In the genomic region with DNA sequence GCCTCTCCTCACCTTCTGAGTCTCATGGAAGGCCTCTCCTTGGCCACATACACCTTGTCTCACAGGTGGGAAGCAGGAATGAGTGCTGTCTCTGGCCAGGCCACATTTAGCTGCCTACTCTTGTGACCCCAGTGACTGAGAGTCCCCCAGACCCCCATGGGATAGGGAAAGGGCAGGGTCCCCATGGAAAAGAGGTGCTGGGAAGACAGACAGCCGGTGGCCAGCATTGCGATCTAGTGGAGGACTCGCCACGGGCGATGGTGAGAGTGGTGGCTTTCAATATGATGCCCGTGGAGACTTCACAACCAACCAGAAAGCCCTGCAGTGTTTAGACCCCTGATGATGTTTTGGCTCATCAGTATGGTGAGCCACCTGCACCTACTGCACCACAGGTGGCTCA, we compare ENCODE assay signal across 20 cellular contexts. TPM values are rescaled to one million over a fixed set of nuclear protein-coding genes. Genes with fewer than 3 reads are reported as not detected.
DNase-seq lines count a peak whose midpoint lies in the region; ATAC-seq and TF ChIP-seq lines count a peak whose summit lies in the region.
"Had no signal": no experiment of that assay in that cellular context is flagged by ENCODE, and none has a peak within 500 bp of the region (broad histone marks: within the 10 kb centered on the region; RNA-seq: fewer than 3 reads in every experiment).

No MANE protein-coding gene starts in this region.

- no peak for DNase-seq in T-helper 2 cell treated with Interferon-gamma antibody and Interleukin-4, amounts not matched to agents 5 μg/mL and 100 μg/mL, for 36 hours (ENCODE audit: low spot score)
- DNase-seq in T-helper 2 cell (no peak), RWPE1 (ENCODE audit: low spot score) (no peak), putamen (ENCODE audit: low spot score) (no peak)
- DNase-seq in activated T-helper 1 cell treated with anti-CD3 and anti-CD28 coated beads, Interleukin-12 subunit alpha, Interleukin-12 subunit beta, Interleukin-2, Interleukin-4 antibody, amounts not matched to agents 30 ng/mL and 10 ng/mL and 1 ng/mL, durations not matched to agents 14 hours and 24 hours and 36 hours (ENCODE audit: low spot score) = no peak
- DNase-seq: 8988T; gastrocnemius medialis; H7; mesendoderm; NCI-H1092; stimulated activated naive CD4-positive, alpha-beta T cell treated with Interleukin-2 at 50 U/mL for 16 hours; WERI-Rb-1 had no signal

- H3K27me3 Mint-ChIP-seq in T-helper 2 cell treated with Interferon-gamma antibody and Interleukin-4, amounts not matched to agents 5 μg/mL and 100 μg/mL, for 36 hours (ENCODE audit: low read depth) = no peaks in the 10 kb centered on the region
- H3K27me3 Mint-ChIP-seq in stimulated activated memory B cell treated with anti-CD40 and anti-IgM and Interleukin-4, amounts not matched to agents 10 μg/mL and 1 μg/mL and 100 μg/mL, for 72 hours = no peaks in the 10 kb centered on the region
- no peaks in the 10 kb centered on the region for H3K27me3 Mint-ChIP-seq in activated T-helper 1 cell treated with anti-CD3 and anti-CD28 coated beads, Interleukin-12 subunit alpha, Interleukin-12 subunit beta, Interleukin-2, Interleukin-4 antibody, amounts not matched to agents 30 ng/mL and 10 ng/mL and 1 ng/mL, durations not matched to agents 14 hours and 24 hours and 36 hours (ENCODE audit: insufficient read depth)

- H3K9me3 ChIP-seq in mucosa of rectum (ENCODE audit: control insufficient read depth in 2 of 2, low read length in 2 of 2) = no peaks in the 10 kb centered on the region
- H3K9me3 ChIP-seq: gastrocnemius medialis had no signal

- H3K4me3 Mint-ChIP-seq in T-helper 2 cell treated with Interferon-gamma antibody and Interleukin-4, amounts not matched to agents 5 μg/mL and 100 μg/mL, for 36 hours = peak overlapping the region; percentile 3
- H3K4me3 Mint-ChIP-seq in stimulated activated memory B cell treated with anti-CD40 and anti-IgM and Interleukin-4, amounts not matched to agents 10 μg/mL and 1 μg/mL and 100 μg/mL, for 72 hours = no peak overlapping the region
- no peak overlapping the region for H3K4me3 Mint-ChIP-seq in activated T-helper 1 cell treated with anti-CD3 and anti-CD28 coated beads, Interleukin-12 subunit alpha, Interleukin-12 subunit beta, Interleukin-2, Interleukin-4 antibody, amounts not matched to agents 30 ng/mL and 10 ng/mL and 1 ng/mL, durations not matched to agents 14 hours and 24 hours and 36 hours

- peaks cover 20% of the 10 kb centered on the region for H3K4me1 Mint-ChIP-seq in T-helper 2 cell treated with Interferon-gamma antibody and Interleukin-4, amounts not matched to agents 5 μg/mL and 100 μg/mL, for 36 hours (ENCODE audit: low read depth)
- peaks cover 67% of the 10 kb centered on the region for H3K4me1 Mint-ChIP-seq in stimulated activated memory B cell treated with anti-CD40 and anti-IgM and Interleukin-4, amounts not matched to agents 10 μg/mL and 1 μg/mL and 100 μg/mL, for 72 hours
- H3K4me1 Mint-ChIP-seq in activated T-helper 1 cell treated with anti-CD3 and anti-CD28 coated beads, Interleukin-12 subunit alpha, Interleukin-12 subunit beta, Interleukin-2, Interleukin-4 antibody, amounts not matched to agents 30 ng/mL and 10 ng/mL and 1 ng/mL, durations not matched to agents 14 hours and 24 hours and 36 hours (ENCODE audit: low read depth) = peaks cover 8% of the 10 kb centered on the region

- no peak overlapping the region for H3K4me3 ChIP-seq in mucosa of rectum (ENCODE audit: low read length in 2 of 2)
- H3K4me3 ChIP-seq: gastrocnemius medialis had no signal

- H3K27ac ChIP-seq in RWPE1 (peak overlapping the region; percentile 1), mucosa of rectum (ENCODE audit: low read depth in 2 of 2, low read length in 2 of 2) (peak overlapping the region; percentile 68 to 74)
- H3K27ac ChIP-seq: gastrocnemius medialis, WERI-Rb-1 had no signal

- no peak for ATAC-seq in stimulated activated memory B cell treated with anti-CD40 and anti-IgM and Interleukin-4, amounts not matched to agents 10 μg/mL and 1 μg/mL and 100 μg/mL, for 72 hours
- no peak for ATAC-seq in GM18870 (IDR thresholded peaks at IDR 0.05; ENCODE audit: unreplicated experiment)
- ATAC-seq: gastrocnemius medialis had no signal

- POLR2A ChIA-PET in RWPE1 (lab: Yijun Ruan, JAX; ENCODE audit: low non-redundant PET) = no interaction called here

- H3K4me1 ChIP-seq in mucosa of rectum (ENCODE audit: control insufficient read depth in 2 of 2, insufficient read depth in 2 of 2, low read length in 2 of 2) = peaks cover 13 to 24% of the 10 kb centered on the region in 2 donors

- no peak overlapping the region for H3K9ac ChIP-seq in mucosa of rectum (ENCODE audit: low read depth in 1 of 2, low read length in 2 of 2)

- H3K9me3 Mint-ChIP-seq in T-helper 2 cell treated with Interferon-gamma antibody and Interleukin-4, amounts not matched to agents 5 μg/mL and 100 μg/mL, for 36 hours = no peaks in the 10 kb centered on the region
- no peaks in the 10 kb centered on the region for H3K9me3 Mint-ChIP-seq in stimulated activated memory B cell treated with anti-CD40 and anti-IgM and Interleukin-4, amounts not matched to agents 10 μg/mL and 1 μg/mL and 100 μg/mL, for 72 hours
- no peaks in the 10 kb centered on the region for H3K9me3 Mint-ChIP-seq in activated T-helper 1 cell treated with anti-CD3 and anti-CD28 coated beads, Interleukin-12 subunit alpha, Interleukin-12 subunit beta, Interleukin-2, Interleukin-4 antibody, amounts not matched to agents 30 ng/mL and 10 ng/mL and 1 ng/mL, durations not matched to agents 14 hours and 24 hours and 36 hours

- CTCF ChIA-PET in RWPE1 (lab: Yijun Ruan, JAX) = no interaction called here

- peaks cover 7 to 24% of the 10 kb centered on the region in 2 donors for H3K36me3 ChIP-seq in mucosa of rectum (ENCODE audit: control insufficient read depth in 2 of 2, insufficient read depth in 2 of 2, low read length in 2 of 2)
- H3K36me3 ChIP-seq: WERI-Rb-1 had no signal

- intact Hi-C loops in activated T-helper 1 cell treated with anti-CD3 and anti-CD28 coated beads, Interleukin-12 subunit alpha, Interleukin-12 subunit beta, Interleukin-2, Interleukin-4 antibody, amounts not matched to agents 30 ng/mL and 10 ng/mL and 1 ng/mL, durations not matched to agents 14 hours and 24 hours and 36 hours (cut with micrococcal nuclease) = no loop called here

- peak overlapping the region; percentile 49 for H3K27ac Mint-ChIP-seq in T-helper 2 cell treated with Interferon-gamma antibody and Interleukin-4, amounts not matched to agents 5 μg/mL and 100 μg/mL, for 36 hours
- H3K27ac Mint-ChIP-seq in stimulated activated memory B cell treated with anti-CD40 and anti-IgM and Interleukin-4, amounts not matched to agents 10 μg/mL and 1 μg/mL and 100 μg/mL, for 72 hours = peak overlapping the region; percentile 54
- H3K27ac Mint-ChIP-seq in activated T-helper 1 cell treated with anti-CD3 and anti-CD28 coated beads, Interleukin-12 subunit alpha, Interleukin-12 subunit beta, Interleukin-2, Interleukin-4 antibody, amounts not matched to agents 30 ng/mL and 10 ng/mL and 1 ng/mL, durations not matched to agents 14 hours and 24 hours and 36 hours = no peak overlapping the region

- no peak for TF ChIP-seq CTCF in RWPE1 (conservative IDR thresholded peaks at IDR 0.05; ENCODE audit: low read depth)

- no peaks in the 10 kb centered on the region for H3K27me3 ChIP-seq in mucosa of rectum (ENCODE audit: control insufficient read depth in 2 of 2, insufficient read depth in 2 of 2, low read length in 2 of 2)
- H3K27me3 ChIP-seq: gastrocnemius medialis had no signal

- peaks cover 20% of the 10 kb centered on the region for H3K36me3 Mint-ChIP-seq in T-helper 2 cell treated with Interferon-gamma antibody and Interleukin-4, amounts not matched to agents 5 μg/mL and 100 μg/mL, for 36 hours (ENCODE audit: low read depth)
- H3K36me3 Mint-ChIP-seq in stimulated activated memory B cell treated with anti-CD40 and anti-IgM and Interleukin-4, amounts not matched to agents 10 μg/mL and 1 μg/mL and 100 μg/mL, for 72 hours = peaks cover 62% of the 10 kb centered on the region
- H3K36me3 Mint-ChIP-seq in activated T-helper 1 cell treated with anti-CD3 and anti-CD28 coated beads, Interleukin-12 subunit alpha, Interleukin-12 subunit beta, Interleukin-2, Interleukin-4 antibody, amounts not matched to agents 30 ng/mL and 10 ng/mL and 1 ng/mL, durations not matched to agents 14 hours and 24 hours and 36 hours (ENCODE audit: low read depth) = peaks cover 25% of the 10 kb centered on the region

RNA-seq across cellular contexts. Expression of a gene that starts 19.8 kb away (rescaled TPM):
- total RNA-seq in activated T-helper 1 cell treated with anti-CD3 and anti-CD28 coated beads, Interleukin-12 subunit alpha, Interleukin-12 subunit beta, Interleukin-2, Interleukin-4 antibody, amounts not matched to agents 30 ng/mL and 10 ng/mL and 1 ng/mL, durations not matched to agents 14 hours and 24 hours and 36 hours = 14.6 and 16.4 TPM in 2 replicates

RNA-seq across cellular contexts. Expression of a gene that starts 36.6 kb away (rescaled TPM):
- total RNA-seq in activated T-helper 1 cell treated with anti-CD3 and anti-CD28 coated beads, Interleukin-12 subunit alpha, Interleukin-12 subunit beta, Interleukin-2, Interleukin-4 antibody, amounts not matched to agents 30 ng/mL and 10 ng/mL and 1 ng/mL, durations not matched to agents 14 hours and 24 hours and 36 hours = 6.2 and 6.4 TPM in 2 replicates

RNA-seq across cellular contexts. Expression of a gene that starts 47.7 kb away (rescaled TPM):
- total RNA-seq in activated T-helper 1 cell treated with anti-CD3 and anti-CD28 coated beads, Interleukin-12 subunit alpha, Interleukin-12 subunit beta, Interleukin-2, Interleukin-4 antibody, amounts not matched to agents 30 ng/mL and 10 ng/mL and 1 ng/mL, durations not matched to agents 14 hours and 24 hours and 36 hours = not detected in 2 replicates
- total RNA-seq: bronchial epithelial cell, esophagus mucosa, gastrocnemius medialis, H7, HT-29, NCI-H460, ureter had no signal
